ENCODE assay signal across 28 cellular contexts in the genomic region with DNA sequence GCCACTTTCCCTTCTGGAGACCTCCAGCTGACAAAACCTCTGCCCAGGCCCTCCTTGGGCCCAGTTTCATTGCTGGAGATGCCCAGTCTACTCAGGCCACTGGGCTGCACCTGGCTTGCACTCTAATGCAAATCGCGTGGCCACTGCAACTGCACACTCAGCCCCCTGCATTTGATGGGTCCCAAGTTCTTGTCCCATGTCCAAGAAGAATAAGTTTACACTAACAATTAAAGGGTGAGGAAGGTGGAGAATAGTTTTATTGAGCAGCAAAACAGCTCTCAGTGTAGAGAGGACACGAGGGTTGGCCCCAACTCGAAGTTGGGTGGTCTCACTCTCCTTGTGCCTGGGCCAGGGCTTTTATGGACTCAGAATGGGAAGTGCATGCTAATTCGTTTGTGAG. TPM values are rescaled to one million over a fixed set of nuclear protein-coding genes. Genes with fewer than 3 reads are reported as not detected.
DNase-seq lines count a peak whose midpoint lies in the region; ATAC-seq and TF ChIP-seq lines count a peak whose summit lies in the region.
"Had no signal": no experiment of that assay in that cellular context is flagged by ENCODE, and none has a peak within 500 bp of the region (broad histone marks: within the 10 kb centered on the region; RNA-seq: fewer than 3 reads in every experiment).

No MANE protein-coding gene starts in this region.

- H3K27ac Mint-ChIP-seq in activated T-cell treated with anti-CD3 and anti-CD28 coated beads, Interleukin-2, amount 50 U/mL, for 72 hours = no peak overlapping the region
- peak overlapping the region; percentile 98 for H3K27ac Mint-ChIP-seq in activated CD4-positive, alpha-beta memory T cell treated with anti-CD3 and anti-CD28 coated beads, Interleukin-2, amount 10 ng/mL, durations not matched to agents 7 days and 5 days
- peak overlapping the region; percentile 68 to 81 for H3K27ac Mint-ChIP-seq in effector memory CD8-positive, alpha-beta T cell
- H3K27ac Mint-ChIP-seq: nephron progenitor cell, WTC11 had no signal

- 41% methylated on average over 5 of the region's 5 CpGs for WGBS in SK-N-SH (ENCODE audit: low lambda C conversion rate)

- POLR2A ChIA-PET in activated CD4-positive, alpha-beta memory T cell treated with anti-CD3 and anti-CD28 coated beads, Interleukin-2, amount 10 ng/mL, durations not matched to agents 7 days and 5 days (lab: Charles Lee) = interaction anchor here (3.6 kb wide), 1 partner anchor 14 kb away, joined by 42 read pairs; no protein-coding TSS in a partner anchor
- POLR2A ChIA-PET in SK-N-SH (lab: Yijun Ruan, JAX) = no interaction called here

- peak overlapping the region; percentile 15 to 30 for H3K4me3 Mint-ChIP-seq in activated T-cell treated with anti-CD3 and anti-CD28 coated beads, Interleukin-2, amount 50 U/mL, for 72 hours
- H3K4me3 Mint-ChIP-seq in activated CD4-positive, alpha-beta memory T cell treated with anti-CD3 and anti-CD28 coated beads, Interleukin-2, amount 10 ng/mL, durations not matched to agents 7 days and 5 days = no peak overlapping the region
- peak overlapping the region; percentile 8 to 67 for H3K4me3 Mint-ChIP-seq in effector memory CD8-positive, alpha-beta T cell
- H3K4me3 Mint-ChIP-seq: nephron progenitor cell, WTC11 had no signal

- peaks cover 13 to 16% of the 10 kb centered on the region in 2 donors for H3K9me3 Mint-ChIP-seq in activated T-cell treated with anti-CD3 and anti-CD28 coated beads, Interleukin-2, amount 50 U/mL, for 72 hours
- peaks cover 30% of the 10 kb centered on the region for H3K9me3 Mint-ChIP-seq in activated CD4-positive, alpha-beta memory T cell treated with anti-CD3 and anti-CD28 coated beads, Interleukin-2, amount 10 ng/mL, durations not matched to agents 7 days and 5 days
- H3K9me3 Mint-ChIP-seq in effector memory CD8-positive, alpha-beta T cell = peaks cover 5 to 16% of the 10 kb centered on the region in 2 donors

- TF ChIP-seq EP300 in SK-N-SH (IDR thresholded peaks at IDR 0.05; ENCODE audit: borderline replicate concordance in 1 of 2, low read depth in 1 of 2, low read length in 1 of 2) = no peak

- CTCF ChIA-PET in activated CD4-positive, alpha-beta memory T cell treated with anti-CD3 and anti-CD28 coated beads, Interleukin-2, amount 10 ng/mL, durations not matched to agents 7 days and 5 days (lab: Charles Lee) = no interaction called here
- CTCF ChIA-PET in SK-N-SH (lab: Yijun Ruan, JAX) = no interaction called here

- ATAC-seq in activated T-cell treated with anti-CD3 and anti-CD28 coated beads, Interleukin-2, amount 50 U/mL, for 72 hours (replicated peaks in 1 of 2) = no peak
- no peak for ATAC-seq in effector memory CD8-positive, alpha-beta T cell (replicated peaks)
- no peak for ATAC-seq in activated CD4-positive, CD25-positive, alpha-beta regulatory T cell treated with anti-CD3 and anti-CD28 coated beads, Interleukin-2, amount 50 U/mL, for 24 hours
- ATAC-seq: heart left ventricle, left colon, pancreas, right lobe of liver, WTC11 had no signal

- no peaks in the 10 kb centered on the region for H4K20me1 ChIP-seq in SK-N-SH (ENCODE audit: insufficient read depth)
- H4K20me1 ChIP-seq: BLaER1 had no signal

- H3K9ac ChIP-seq in SK-N-SH = no peak overlapping the region
- H3K9ac ChIP-seq: BLaER1 had no signal

- TF ChIP-seq RAD21 in SK-N-SH (IDR thresholded peaks at IDR 0.05; ENCODE audit: low read length) = no peak

- no peak overlapping the region for H2AFZ ChIP-seq in SK-N-SH (ENCODE audit: low read depth)

- H3K9me2 ChIP-seq in SK-N-SH = no peaks in the 10 kb centered on the region

- H3K4me1 Mint-ChIP-seq in activated T-cell treated with anti-CD3 and anti-CD28 coated beads, Interleukin-2, amount 50 U/mL, for 72 hours (ENCODE audit: low read depth) = peaks cover 34% of the 10 kb centered on the region
- H3K4me1 Mint-ChIP-seq in activated CD4-positive, alpha-beta memory T cell treated with anti-CD3 and anti-CD28 coated beads, Interleukin-2, amount 10 ng/mL, durations not matched to agents 7 days and 5 days = peaks cover 39% of the 10 kb centered on the region
- H3K4me1 Mint-ChIP-seq in effector memory CD8-positive, alpha-beta T cell (ENCODE audit: low read depth in 2 of 2) = peaks cover 19 to 32% of the 10 kb centered on the region in 2 donors
- H3K4me1 Mint-ChIP-seq: nephron progenitor cell, WTC11 had no signal

- no peaks in the 10 kb centered on the region for H3K79me2 ChIP-seq in SK-N-SH (ENCODE audit: insufficient read depth)

- no peaks in the 10 kb centered on the region for H3F3A ChIP-seq in SK-N-SH (replicated peaks; ENCODE audit: insufficient read depth)

- no peak for TF ChIP-seq CTCF in SK-N-SH (IDR thresholded peaks at IDR 0.05)

- no peaks in the 10 kb centered on the region for H3K36me3 ChIP-seq in SK-N-SH (replicated peaks in 1 of 2; ENCODE audit: control insufficient read depth in 1 of 2, insufficient read depth in 2 of 2, low read length in 1 of 2)
- H3K36me3 ChIP-seq: BLaER1, heart left ventricle, MG63, pancreas, Peyer's patch, right lobe of liver, upper lobe of left lung had no signal

- DNase-seq in activated T-cell treated with anti-CD3 and anti-CD28 coated beads, Interleukin-2, amount 50 U/mL, for 72 hours = no peak
- DNase-seq in activated T-cell treated with anti-CD3 and anti-CD28 coated beads for 4 hours (no peak), ELF-1 (ENCODE audit: low read depth, low spot score) (peak; percentile 4), SK-N-SH (no peak), NCI-H345 treated with DMSO at 0.1 percent for 48 hours (lab: John Stamatoyannopoulos, UW; ENCODE audit: unreplicated experiment) (no peak)
- DNase-seq in activated CD4-positive, alpha-beta memory T cell treated with anti-CD3 and anti-CD28 coated beads, Interleukin-2, amount 10 ng/mL, durations not matched to agents 7 days and 5 days = no peak
- no peak for DNase-seq in effector memory CD8-positive, alpha-beta T cell
- DNase-seq: ACHN, activated gamma-delta T cell treated with Interleukin-2 at 50 U/mL for 16 hours, cerebellar nuclear complex, HCEC 1CT, heart left ventricle, left colon, MG63, NCI-H1417, NCI-H2081 treated with DMSO at 0.1 percent for 48 hours, NCI-H510A, nephron progenitor cell, pancreas, Peyer's patch, right lobe of liver, T-helper 9 cell, upper lobe of left lung had no signal

- H3K9me3 ChIP-seq in SK-N-SH = no peaks in the 10 kb centered on the region
- H3K9me3 ChIP-seq: MG63, pancreas had no signal

- no peaks in the 10 kb centered on the region for H3K27me3 Mint-ChIP-seq in activated T-cell treated with anti-CD3 and anti-CD28 coated beads, Interleukin-2, amount 50 U/mL, for 72 hours (ENCODE audit: low read depth)
- no peaks in the 10 kb centered on the region for H3K27me3 Mint-ChIP-seq in activated CD4-positive, alpha-beta memory T cell treated with anti-CD3 and anti-CD28 coated beads, Interleukin-2, amount 10 ng/mL, durations not matched to agents 7 days and 5 days
- H3K27me3 Mint-ChIP-seq in effector memory CD8-positive, alpha-beta T cell = no peaks in the 10 kb centered on the region

- H3K4me2 ChIP-seq in SK-N-SH = no peak overlapping the region
- H3K4me2 ChIP-seq: BLaER1 had no signal

- no peak overlapping the region for H3K4me3 ChIP-seq in SK-N-SH (ENCODE audit: low read depth in 2 of 2, low read length in 1 of 2)
- H3K4me3 ChIP-seq: BLaER1, heart left ventricle, MG63, pancreas, Peyer's patch, right lobe of liver, upper lobe of left lung had no signal

- peaks cover 18 to 39% of the 10 kb centered on the region in 2 donors for H3K36me3 Mint-ChIP-seq in activated T-cell treated with anti-CD3 and anti-CD28 coated beads, Interleukin-2, amount 50 U/mL, for 72 hours (ENCODE audit: insufficient read depth in 2 of 2)
- peaks cover 45% of the 10 kb centered on the region for H3K36me3 Mint-ChIP-seq in activated CD4-positive, alpha-beta memory T cell treated with anti-CD3 and anti-CD28 coated beads, Interleukin-2, amount 10 ng/mL, durations not matched to agents 7 days and 5 days (ENCODE audit: low read depth)
- H3K36me3 Mint-ChIP-seq in effector memory CD8-positive, alpha-beta T cell (ENCODE audit: insufficient read depth) = no peaks in the 10 kb centered on the region

- no peaks in the 10 kb centered on the region for H3K27me3 ChIP-seq in SK-N-SH (ENCODE audit: insufficient read depth)
- H3K27me3 ChIP-seq: BLaER1, heart left ventricle, MG63, pancreas, Peyer's patch, right lobe of liver, upper lobe of left lung had no signal

- no peaks in the 10 kb centered on the region for H3K4me1 ChIP-seq in SK-N-SH (ENCODE audit: control insufficient read depth in 1 of 2, insufficient read depth in 2 of 2, low read depth in 1 of 2, low read length in 1 of 2)
- H3K4me1 ChIP-seq: BLaER1, heart left ventricle, pancreas, Peyer's patch, right lobe of liver, upper lobe of left lung had no signal

- H3K27ac ChIP-seq in SK-N-SH (ENCODE audit: low read depth in 2 of 2, low read length in 1 of 2) = no peak overlapping the region
- H3K27ac ChIP-seq: BLaER1, heart left ventricle, pancreas, Peyer's patch, right lobe of liver, upper lobe of left lung had no signal

TF ChIP-seq in SK-N-SH, 30 proteins besides CTCF, POLR2A, EP300 and RAD21 (continues in another document):
- TF ChIP-seq USF1 (IDR thresholded peaks at IDR 0.05; ENCODE audit: borderline replicate concordance, low read depth) (no peak), POLR2AphosphoS5 (IDR thresholded peaks at IDR 0.05; ENCODE audit: low read depth, low read length) (no peak), IRF3 (IDR thresholded peaks at IDR 0.05; ENCODE audit: low read depth, low read length) (no peak), ELF1 (IDR thresholded peaks at IDR 0.05) (no peak), GATA2 (CRISPR knock-in tag; IDR thresholded peaks at IDR 0.05) (no peak)

RNA-seq across cellular contexts. Expression of gene THEMIS, which starts 31.9 kb away (rescaled TPM):
- 10 to 100 TPM; 13.4 to 14.0 TPM for total RNA-seq in activated T-cell treated with anti-CD3 and anti-CD28 coated beads, Interleukin-2, amount 50 U/mL, for 72 hours
- total RNA-seq in activated CD4-positive, alpha-beta memory T cell treated with anti-CD3 and anti-CD28 coated beads, Interleukin-2, amount 10 ng/mL, durations not matched to agents 7 days and 5 days = 10 to 100 TPM; 65.6 to 68.2 TPM
- not detected in 2 replicates for polyA plus RNA-seq in SK-N-SH (2012; rRNA removed)
- polyA plus RNA-seq in SK-N-SH (2012; cell fraction: cytosol; rRNA removed) = not detected in 2 replicates
- polyA plus RNA-seq in SK-N-SH (2012; cell fraction: nucleus; rRNA removed) = not detected in 2 replicates
- total RNA-seq: epithelial cell of proximal tubule, SK-MEL-5, WTC11 had no signal

Comparison
In these comparisons a context has a peak if more than half of its experiments do, and no peak if none do; other contexts are left out.
1. RNA of gene THEMIS, which starts 31.9 kb away (total RNA-seq): 65.6 to 68.2 TPM in activated CD4-positive, alpha-beta memory T cell treated with anti-CD3 and anti-CD28 coated beads, Interleukin-2, amount 10 ng/mL, durations not matched to agents 7 days and 5 days; 13.4 to 14.0 TPM in activated T-cell treated with anti-CD3 and anti-CD28 coated beads, Interleukin-2, amount 50 U/mL, for 72 hours; every median in the first group is over 4 times any median in the second.